In genomic region chr5:141488591-141489478, GRCh38 we compare ENCODE assay signal across 14 cellular contexts. TPM values are rescaled to one million over a fixed set of nuclear protein-coding genes. Genes with fewer than 3 reads are reported as not detected.
DNase-seq lines count a peak whose midpoint lies in the region; ATAC-seq and TF ChIP-seq lines count a peak whose summit lies in the region.
"Had no signal": no experiment of that assay in that cellular context is flagged by ENCODE, and none has a peak within 500 bp of the region (broad histone marks: within the 10 kb centered on the region; RNA-seq: fewer than 3 reads in every experiment).

PCDHGC5 (plus strand) TSS chr5:141489081; CDS start chr5:141489241, 160 bp downstream.

- H3K4me3 ChIP-seq in right atrium auricular region (no peak within 1 kb of the TSS), left ventricle myocardium inferior (no peak within 1 kb of the TSS), cardiac fibroblast (replicated peaks in 1 of 2; ENCODE audit: low read depth in 2 of 2, low read length in 2 of 2) (peak within 1 kb of the TSS in 1 of 2 donors; percentile 10)
- H3K4me3 ChIP-seq: A549, GM12878, mucosa of descending colon, transverse colon had no signal

- no peaks in the 10 kb centered on the region for H3K9me3 Mint-ChIP-seq in CD4-positive, alpha-beta T cell

- CTCF ChIA-PET in CD4-positive, alpha-beta T cell (lab: Charles Lee): no interaction called here

- H3K36me3 Mint-ChIP-seq in CD4-positive, alpha-beta T cell (ENCODE audit: low read depth): no peaks in the 10 kb centered on the region

- H3K27ac ChIP-seq in right atrium auricular region (peak within 1 kb of the TSS in 1 of 2 donors; percentile 22), left ventricle myocardium inferior (replicated peaks) (no peak within 1 kb of the TSS)
- H3K27ac ChIP-seq in CD4-positive, alpha-beta T cell (ENCODE audit: low read depth, low read length): no peak within 1 kb of the TSS
- H3K27ac ChIP-seq: A549, transverse colon had no signal

- POLR2A ChIA-PET in CD4-positive, alpha-beta T cell (lab: Charles Lee): no interaction called here

- peaks cover 12% of the 10 kb centered on the region for H3K36me3 ChIP-seq in right atrium auricular region
- peaks cover 22% of the 10 kb centered on the region for H3K36me3 ChIP-seq in left ventricle myocardium inferior
- H3K36me3 ChIP-seq: transverse colon had no signal

- peaks cover 0 to 52% of the 10 kb centered on the region in 2 donors for H3K4me1 ChIP-seq in right atrium auricular region
- peaks cover 81% of the 10 kb centered on the region for H3K4me1 ChIP-seq in left ventricle myocardium inferior
- H3K4me1 ChIP-seq: A549 had no signal

- peaks cover 16% of the 10 kb centered on the region for H3K4me1 Mint-ChIP-seq in CD4-positive, alpha-beta T cell (ENCODE audit: low read depth)

- no peaks in the 10 kb centered on the region for H3K27me3 ChIP-seq in right atrium auricular region
- no peaks in the 10 kb centered on the region for H3K27me3 ChIP-seq in left ventricle myocardium inferior (ENCODE audit: low read depth)
- peaks cover 100% of the 10 kb centered on the region for H3K27me3 ChIP-seq in CD4-positive, alpha-beta T cell (ENCODE audit: control insufficient read depth, insufficient read depth, low read length)

- H3K27me3 Mint-ChIP-seq in CD4-positive, alpha-beta T cell: peaks cover 93% of the 10 kb centered on the region

- H3K9me3 ChIP-seq in right atrium auricular region (no peaks in the 10 kb centered on the region), left ventricle myocardium inferior (replicated peaks) (no peaks in the 10 kb centered on the region)
- no peaks in the 10 kb centered on the region for H3K9me3 ChIP-seq in CD4-positive, alpha-beta T cell (ENCODE audit: control insufficient read depth, low read length)
- H3K9me3 ChIP-seq: A549, mucosa of descending colon, transverse colon had no signal

- intact Hi-C loops in left ventricle myocardium inferior (cut with micrococcal nuclease): no loop called here
- intact Hi-C loops in CD4-positive, alpha-beta T cell (cut with DNase I, micrococcal nuclease): no loop called here

- no peak within 1 kb of the TSS for H3K4me3 Mint-ChIP-seq in CD4-positive, alpha-beta T cell

- ATAC-seq in GM19395 (IDR thresholded peaks at IDR 0.05; ENCODE audit: unreplicated experiment): no peak
- no peak for ATAC-seq in CD4-positive, alpha-beta T cell (ENCODE audit: poor library complexity)
- ATAC-seq: GM12878, mucosa of descending colon had no signal

- DNase-seq in right atrium auricular region (ENCODE audit: low spot score) (peak; percentile 57), left ventricle myocardium inferior (no peak), cardiac fibroblast (ENCODE audit: low read depth in 2 of 2) (peak; percentile 60 to 79), kidney glomerular epithelial cell (lab: John Stamatoyannopoulos, UW) (peak; percentile 66), DMS53 treated with DMSO at 0.1 percent for 48 hours (lab: John Stamatoyannopoulos, UW; ENCODE audit: unreplicated experiment) (no peak), NCI-H1436 (lab: John Stamatoyannopoulos, UW) (no peak)
- no peak for DNase-seq in CD4-positive, alpha-beta T cell
- DNase-seq: mucosa of descending colon; NCI-H146; stimulated activated CD4-positive, alpha-beta T cell treated with anti-CD3 and anti-CD28 coated beads, Interleukin-2, amount 100 ng/mL, for 24 hours; transverse colon had no signal

- TF ChIP-seq CTCF in right atrium auricular region (IDR thresholded peaks at IDR 0.05): no peak
- no peak for TF ChIP-seq CTCF in left ventricle myocardium inferior (IDR thresholded peaks at IDR 0.05; ENCODE audit: borderline replicate concordance)
- no peak for TF ChIP-seq CTCF in cardiac fibroblast (IDR thresholded peaks at IDR 0.05; ENCODE audit: low read depth, low read length)
- no peak for TF ChIP-seq CTCF in CD4-positive, alpha-beta T cell (IDR thresholded peaks at IDR 0.05)

- H3K27ac Mint-ChIP-seq in CD4-positive, alpha-beta T cell: no peak within 1 kb of the TSS

RNA-seq across cellular contexts. Expression of gene PCDHGC5, which starts in this region (rescaled TPM):
- total RNA-seq in right atrium auricular region: 1 to 10 TPM; 1.4 to 1.7 TPM
- total RNA-seq in left ventricle myocardium inferior: 2.9 TPM
- not detected for total RNA-seq in CD4-positive, alpha-beta T cell

Comparison
In these comparisons a context has a peak if more than half of its experiments do, and no peak if none do; other contexts are left out.
1. DNase-seq: peak in right atrium auricular region (single experiment), cardiac fibroblast (2 of 2) and kidney glomerular epithelial cell (single experiment); none in left ventricle myocardium inferior (single experiment), DMS53 treated with DMSO at 0.1 percent for 48 hours (single experiment), NCI-H1436 (single experiment) and CD4-positive, alpha-beta T cell (0 of 10).